ENCODE assay signal across 11 cellular contexts in genomic region chr16:85987750-85988078, GRCh38.
DNase-seq lines count a peak whose midpoint lies in the region; ATAC-seq and TF ChIP-seq lines count a peak whose summit lies in the region.
"Had no signal": no experiment of that assay in that cellular context is flagged by ENCODE, and none has a peak within 500 bp of the region (broad histone marks: within the 10 kb centered on the region; RNA-seq: fewer than 3 reads in every experiment).

No MANE protein-coding gene starts in this region.

- H3K27ac ChIP-seq in substantia nigra (ENCODE audit: low read depth, low read length, poor library complexity, severe bottlenecking), result no peak overlapping the region

- ATAC-seq in activated naive CD4-positive, alpha-beta T cell treated with anti-CD3 and anti-CD28 coated beads, Interleukin-2, amount 50 U/mL, for 72 hours, result no peak
- no peak for ATAC-seq in stimulated activated naive CD8-positive, alpha-beta T cell treated with anti-CD3 and anti-CD28 coated beads, Interleukin-15, amount 100 ng/mL, for 72 hours
- no peak for ATAC-seq in HG02678 (IDR thresholded peaks at IDR 0.05; ENCODE audit: unreplicated experiment)

- peaks cover 0 to 5% of the 10 kb centered on the region in 2 donors for H3K9me3 Mint-ChIP-seq in activated naive CD4-positive, alpha-beta T cell treated with anti-CD3 and anti-CD28 coated beads, Interleukin-2, amount 50 U/mL, for 72 hours
- no peaks in the 10 kb centered on the region for H3K9me3 Mint-ChIP-seq in brain
- H3K9me3 Mint-ChIP-seq in stimulated activated naive CD8-positive, alpha-beta T cell treated with anti-CD3 and anti-CD28 coated beads, Interleukin-15, amount 100 ng/mL, for 72 hours, result peaks cover 0 to 5% of the 10 kb centered on the region in 2 donors
- H3K9me3 Mint-ChIP-seq: nephron had no signal

- peaks cover 10 to 12% of the 10 kb centered on the region in 2 donors for H3K36me3 Mint-ChIP-seq in activated naive CD4-positive, alpha-beta T cell treated with anti-CD3 and anti-CD28 coated beads, Interleukin-2, amount 50 U/mL, for 72 hours
- no peaks in the 10 kb centered on the region for H3K36me3 Mint-ChIP-seq in brain

- no peaks in the 10 kb centered on the region for H3K4me1 Mint-ChIP-seq in brain
- H3K4me1 Mint-ChIP-seq in stimulated activated naive CD8-positive, alpha-beta T cell treated with anti-CD3 and anti-CD28 coated beads, Interleukin-15, amount 100 ng/mL, for 72 hours, result peaks cover 87% of the 10 kb centered on the region

- DNase-seq in activated naive CD4-positive, alpha-beta T cell treated with anti-CD3 and anti-CD28 coated beads, Interleukin-2, amount 50 U/mL, for 72 hours (ENCODE audit: low spot score in 2 of 2), result no peak
- no peak for DNase-seq in activated naive CD4-positive, alpha-beta T cell (lab: John Stamatoyannopoulos, UW)
- no peak for DNase-seq in stimulated activated naive CD8-positive, alpha-beta T cell treated with anti-CD3 and anti-CD28 coated beads, Interleukin-15, amount 100 ng/mL, for 72 hours
- DNase-seq in HuH-7.5 (ENCODE audit: low spot score) (no peak), substantia nigra (lab: John Stamatoyannopoulos, UW) (no peak)
- DNase-seq: GDM1, NCI-H2081 treated with DMSO at 0.1 percent for 48 hours had no signal

- no peak overlapping the region for H3K4me3 Mint-ChIP-seq in brain
- H3K4me3 Mint-ChIP-seq in stimulated activated naive CD8-positive, alpha-beta T cell treated with anti-CD3 and anti-CD28 coated beads, Interleukin-15, amount 100 ng/mL, for 72 hours, result peak overlapping the region in 1 of 2 donors; percentile 83
- H3K4me3 Mint-ChIP-seq: nephron had no signal

- peak; percentile 32; the same call in 1 of the 2 replicates for TF ChIP-seq CTCF in LNCAP (IDR thresholded peaks at IDR 0.05)
- TF ChIP-seq CTCF in brain (conservative IDR thresholded peaks at IDR 0.05), result peak; percentile 9 to 25

- H3K27ac Mint-ChIP-seq in activated naive CD4-positive, alpha-beta T cell treated with anti-CD3 and anti-CD28 coated beads, Interleukin-2, amount 50 U/mL, for 72 hours, result peak overlapping the region; percentile 89 to 99
- peak overlapping the region in 1 of 5 experiments; percentile 45 for H3K27ac Mint-ChIP-seq in brain
- peak overlapping the region; percentile 28 to 84 for H3K27ac Mint-ChIP-seq in stimulated activated naive CD8-positive, alpha-beta T cell treated with anti-CD3 and anti-CD28 coated beads, Interleukin-15, amount 100 ng/mL, for 72 hours
- H3K27ac Mint-ChIP-seq: nephron had no signal

- peaks cover 11% of the 10 kb centered on the region for H3K27me3 Mint-ChIP-seq in brain
- peaks cover 10% of the 10 kb centered on the region for H3K27me3 Mint-ChIP-seq in stimulated activated naive CD8-positive, alpha-beta T cell treated with anti-CD3 and anti-CD28 coated beads, Interleukin-15, amount 100 ng/mL, for 72 hours
